24 cellular contexts compared by ENCODE assay signal in the genomic region with DNA sequence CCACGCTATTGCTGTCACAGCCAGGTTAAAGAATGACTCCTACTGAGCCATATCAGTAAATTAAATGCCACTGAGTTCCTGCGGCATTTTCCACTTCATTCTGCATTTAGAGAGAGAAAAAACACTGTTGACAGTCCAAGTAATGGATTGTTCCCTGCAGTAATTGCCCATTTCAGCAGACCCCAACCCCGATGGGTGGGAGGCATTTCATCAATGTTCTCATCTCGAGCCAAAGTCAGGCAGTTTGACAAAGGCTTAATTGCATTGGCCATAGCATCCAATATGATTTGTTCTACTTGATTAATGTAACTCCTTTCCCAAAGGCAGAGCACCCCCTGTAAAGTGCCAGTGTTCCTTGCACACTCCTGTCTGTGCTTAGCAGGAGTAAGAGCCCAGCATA.
DNase-seq lines count a peak whose midpoint lies in the region; ATAC-seq and TF ChIP-seq lines count a peak whose summit lies in the region.
"Had no signal": no experiment of that assay in that cellular context is flagged by ENCODE, and none has a peak within 500 bp of the region (broad histone marks: within the 10 kb centered on the region; RNA-seq: fewer than 3 reads in every experiment).

No MANE protein-coding gene starts in this region.

- H3K27me3 Mint-ChIP-seq in neural progenitor cell (ENCODE audit: insufficient read depth, low read depth): no peaks in the 10 kb centered on the region
- H3K27me3 Mint-ChIP-seq: activated B cell treated with CpG ODN at 0.5 μM for 24 hours; activated naive CD8-positive, alpha-beta T cell treated with anti-CD3 and anti-CD28 coated beads, Interleukin-2, amount 10 ng/mL, durations not matched to agents 7 days and 5 days; activated T-cell treated with anti-CD3 and anti-CD28 coated beads, Interleukin-2, amount 50 U/mL, for 24 hours had no signal

- H3K27ac ChIP-seq in angular gyrus (ENCODE audit: low read depth, low read length) (peak overlapping the region; percentile 26), coronary artery (peak overlapping the region; percentile 91 to 99), neural progenitor cell (no peak overlapping the region), thoracic aorta (peak overlapping the region; percentile 93 to 95), WERI-Rb-1 (no peak overlapping the region)
- H3K27ac ChIP-seq: body of pancreas, SK-N-MC had no signal

- peaks cover 37% of the 10 kb centered on the region for H3K9me3 Mint-ChIP-seq in neural progenitor cell

- no peak overlapping the region for H3K9ac ChIP-seq in neural progenitor cell

- H3K9me3 ChIP-seq in neural progenitor cell (ENCODE audit: low read depth) (peaks cover 6% of the 10 kb centered on the region), thoracic aorta (peaks cover 7% of the 10 kb centered on the region), WERI-Rb-1 (ENCODE audit: severe bottlenecking) (peaks cover 7% of the 10 kb centered on the region)
- H3K9me3 ChIP-seq: HAP-1 had no signal

- no peaks in the 10 kb centered on the region for H3F3A ChIP-seq in neural progenitor cell (ENCODE audit: low read depth)

- ATAC-seq in thoracic aorta (ENCODE audit: insufficient number of reproducible peaks, low FRiP score, low read depth) (no peak), HG02852 (IDR thresholded peaks at IDR 0.05; ENCODE audit: unreplicated experiment) (no peak), GM18861 (IDR thresholded peaks at IDR 0.05; ENCODE audit: unreplicated experiment) (no peak)
- ATAC-seq: body of pancreas had no signal

- H3K27ac Mint-ChIP-seq in neural progenitor cell: peak overlapping the region; percentile 58
- H3K27ac Mint-ChIP-seq: activated B cell treated with CpG ODN at 0.5 μM for 24 hours; activated naive CD8-positive, alpha-beta T cell treated with anti-CD3 and anti-CD28 coated beads, Interleukin-2, amount 10 ng/mL, durations not matched to agents 7 days and 5 days; activated T-cell treated with anti-CD3 and anti-CD28 coated beads, Interleukin-2, amount 50 U/mL, for 24 hours had no signal

- peaks cover 30% of the 10 kb centered on the region for H3K4me1 Mint-ChIP-seq in neural progenitor cell
- H3K4me1 Mint-ChIP-seq: activated B cell treated with CpG ODN at 0.5 μM for 24 hours; activated naive CD8-positive, alpha-beta T cell treated with anti-CD3 and anti-CD28 coated beads, Interleukin-2, amount 10 ng/mL, durations not matched to agents 7 days and 5 days had no signal

- H4K20me1 ChIP-seq in neural progenitor cell (ENCODE audit: low read depth): no peaks in the 10 kb centered on the region

- peak; percentile 53 for DNase-seq in coronary artery (ENCODE audit: low spot score)
- DNase-seq in neural progenitor cell (ENCODE audit: low spot score): no peak
- DNase-seq in thoracic aorta (ENCODE audit: low spot score): no peak
- no peak for DNase-seq in WERI-Rb-1
- no peak for DNase-seq in NCI-H2081 (lab: John Stamatoyannopoulos, UW)
- DNase-seq: activated B cell treated with CpG ODN at 0.5 μM for 24 hours; activated CD4-positive, alpha-beta T cell treated with anti-CD3 and anti-CD28 coated beads, Interleukin-2, amount 50 U/mL, for 1 hour; activated gamma-delta T cell treated with Interleukin-2 at 50 U/mL for 16 hours; activated naive CD8-positive, alpha-beta T cell treated with anti-CD3 and anti-CD28 coated beads, Interleukin-2, amount 10 ng/mL, durations not matched to agents 7 days and 5 days; activated T-cell treated with anti-CD3 and anti-CD28 coated beads, Interleukin-2, amount 50 U/mL, for 24 hours; COR-L47; effector memory CD4-positive, alpha-beta T cell; left ventricle myocardium superior; NCI-H2081 treated with DMSO at 0.1 percent for 48 hours; NCI-H526; stomach; T-helper 1 cell; transverse colon had no signal

- H3K4me3 ChIP-seq in coronary artery: no peak overlapping the region
- no peak overlapping the region for H3K4me3 ChIP-seq in neural progenitor cell
- no peak overlapping the region for H3K4me3 ChIP-seq in thoracic aorta
- H3K4me3 ChIP-seq in WERI-Rb-1 (ENCODE audit: low read depth, low read length): no peak overlapping the region
- H3K4me3 ChIP-seq: body of pancreas, HAP-1, SK-N-MC, stomach, transverse colon had no signal

- H3K27me3 ChIP-seq in neural progenitor cell (no peaks in the 10 kb centered on the region), thoracic aorta (replicated peaks; ENCODE audit: insufficient read depth) (no peaks in the 10 kb centered on the region), WERI-Rb-1 (ENCODE audit: insufficient read depth, low read depth, severe bottlenecking) (no peaks in the 10 kb centered on the region)
- H3K27me3 ChIP-seq: body of pancreas, stomach, transverse colon had no signal

- no peak overlapping the region for H3K4me3 Mint-ChIP-seq in neural progenitor cell
- H3K4me3 Mint-ChIP-seq: activated B cell treated with CpG ODN at 0.5 μM for 24 hours; activated naive CD8-positive, alpha-beta T cell treated with anti-CD3 and anti-CD28 coated beads, Interleukin-2, amount 10 ng/mL, durations not matched to agents 7 days and 5 days; activated T-cell treated with anti-CD3 and anti-CD28 coated beads, Interleukin-2, amount 50 U/mL, for 24 hours had no signal

- no peaks in the 10 kb centered on the region for H3K79me2 ChIP-seq in neural progenitor cell (ENCODE audit: low read depth)

- TF ChIP-seq CTCF in coronary artery (IDR thresholded peaks at IDR 0.05) (no peak), neural progenitor cell (IDR thresholded peaks at IDR 0.05) (no peak), thoracic aorta (IDR thresholded peaks at IDR 0.05) (no peak), WERI-Rb-1 (IDR thresholded peaks at IDR 0.05; ENCODE audit: low read depth, low read length) (no peak)

- no peaks in the 10 kb centered on the region for H3K36me3 ChIP-seq in neural progenitor cell
- peaks cover 4% of the 10 kb centered on the region for H3K36me3 ChIP-seq in thoracic aorta
- H3K36me3 ChIP-seq in WERI-Rb-1: no peaks in the 10 kb centered on the region
- H3K36me3 ChIP-seq: HAP-1, transverse colon had no signal

- peaks cover 25% of the 10 kb centered on the region for H3K36me3 Mint-ChIP-seq in neural progenitor cell
- H3K36me3 Mint-ChIP-seq: activated naive CD8-positive, alpha-beta T cell treated with anti-CD3 and anti-CD28 coated beads, Interleukin-2, amount 10 ng/mL, durations not matched to agents 7 days and 5 days had no signal

- H3K4me1 ChIP-seq in neural progenitor cell (no peaks in the 10 kb centered on the region), thoracic aorta (ENCODE audit: control insufficient read depth in 1 of 2, low read depth in 2 of 2) (peaks cover 40 to 58% of the 10 kb centered on the region in 2 donors)
- H3K4me1 ChIP-seq: body of pancreas, HAP-1 had no signal

- no peak overlapping the region for H3K4me2 ChIP-seq in neural progenitor cell

- H2AFZ ChIP-seq in neural progenitor cell (replicated peaks): no peak overlapping the region

Comparison
In these comparisons a context has a peak if more than half of its experiments do, and no peak if none do; other contexts are left out.
1. H3K27ac ChIP-seq: peak in angular gyrus (single experiment), coronary artery (2 of 2) and thoracic aorta (2 of 2); none in neural progenitor cell (single experiment) and WERI-Rb-1 (single experiment).